14 cellular contexts compared by ENCODE assay signal in genomic region chr11:10925149-10925926, GRCh38.
DNase-seq lines count a peak whose midpoint lies in the region; ATAC-seq and TF ChIP-seq lines count a peak whose summit lies in the region.
"Had no signal": no experiment of that assay in that cellular context is flagged by ENCODE, and none has a peak within 500 bp of the region (broad histone marks: within the 10 kb centered on the region; RNA-seq: fewer than 3 reads in every experiment).

No MANE protein-coding gene starts in this region.

- no peak overlapping the region for H2AFZ ChIP-seq in hepatocyte

- intact Hi-C loops in psoas muscle (cut with DNase I) = no loop called here

- TF ChIP-seq CTCF in epithelial cell of esophagus (IDR thresholded peaks at IDR 0.05; ENCODE audit: insufficient read depth, low read depth, low read length, missing control alignments) (no peak), psoas muscle (IDR thresholded peaks at IDR 0.05) (no peak), hepatocyte (IDR thresholded peaks at IDR 0.05; ENCODE audit: poor library complexity) (no peak)

- peaks cover 12% of the 10 kb centered on the region for H3K4me1 ChIP-seq in psoas muscle
- H3K4me1 ChIP-seq in hepatocyte (ENCODE audit: insufficient read depth) = peaks cover 12% of the 10 kb centered on the region

- no peaks in the 10 kb centered on the region for H3K79me2 ChIP-seq in hepatocyte

- peaks cover 2% of the 10 kb centered on the region for H3K9me2 ChIP-seq in hepatocyte (replicated peaks; ENCODE audit: insufficient read depth)

- ATAC-seq in psoas muscle (peak; percentile 65 to 79 (median 72)), GM21786 (IDR thresholded peaks at IDR 0.05; ENCODE audit: unreplicated experiment) (no peak)
- ATAC-seq: naive thymus-derived CD4-positive, alpha-beta T cell had no signal

- H3K27ac ChIP-seq in psoas muscle (peak overlapping the region; percentile 54), hepatocyte (no peak overlapping the region)

- no peak overlapping the region for H3K4me2 ChIP-seq in hepatocyte

- H3K27me3 ChIP-seq in psoas muscle (ENCODE audit: insufficient read depth in 3 of 3, low read length in 2 of 3) (no peaks in the 10 kb centered on the region), hepatocyte (no peaks in the 10 kb centered on the region)

- H3K9me3 ChIP-seq in psoas muscle (no peaks in the 10 kb centered on the region), hepatocyte (ENCODE audit: low read depth) (no peaks in the 10 kb centered on the region)

- DNase-seq in GM03348 (ENCODE audit: low spot score) = peak; percentile 24
- peak; percentile 41 for DNase-seq in NCI-H510A treated with DMSO at 0.1 percent for 48 hours (lab: John Stamatoyannopoulos, UW)
- DNase-seq in epithelial cell of esophagus (ENCODE audit: low read depth) = peak; percentile 49
- no peak for DNase-seq in psoas muscle
- no peak for DNase-seq in DMS153 treated with DMSO at 0.1 percent for 48 hours (lab: John Stamatoyannopoulos, UW; ENCODE audit: unreplicated experiment)
- DNase-seq in hepatocyte (ENCODE audit: low spot score) = no peak
- no peak for DNase-seq in DMS114 treated with DMSO at 0.1 percent for 48 hours (lab: John Stamatoyannopoulos, UW; ENCODE audit: unreplicated experiment)
- DNase-seq: activated CD4-positive, alpha-beta T cell treated with anti-CD3 and anti-CD28 coated beads for 48 hours; activated naive CD8-positive, alpha-beta T cell treated with anti-CD3 and anti-CD28 coated beads, Interleukin-2, amount 10 ng/mL, durations not matched to agents 7 days and 5 days; activated T-cell treated with anti-CD3 and anti-CD28 coated beads, Interleukin-2, amount 50 U/mL, for 1 hour; naive thymus-derived CD4-positive, alpha-beta T cell; NCI-H1105 treated with DMSO at 0.1 percent for 48 hours; stimulated activated CD4-positive, alpha-beta T cell treated with anti-CD3 and anti-CD28 coated beads, Interleukin-2, amount 100 ng/mL, for 48 hours had no signal

- H3K36me3 ChIP-seq in psoas muscle (ENCODE audit: insufficient read depth in 1 of 2, low read depth in 1 of 2) (no peaks in the 10 kb centered on the region), hepatocyte (replicated peaks; ENCODE audit: insufficient read depth, low read depth) (no peaks in the 10 kb centered on the region)

- no peaks in the 10 kb centered on the region for H4K20me1 ChIP-seq in hepatocyte (ENCODE audit: insufficient read depth, poor library complexity, severe bottlenecking)

- WGBS in psoas muscle, 3 donors = 18 to 42% (median 33%) methylated on average over 6 of the region's 6 CpGs
- WGBS in hepatocyte (ENCODE audit: low lambda C conversion rate, missing lambda C conversion rate) = 77% methylated on average over 6 of the region's 6 CpGs

- H3K4me3 ChIP-seq in epithelial cell of esophagus (ENCODE audit: low read length) (no peak overlapping the region), psoas muscle (no peak overlapping the region), hepatocyte (no peak overlapping the region)

Comparison
In these comparisons a context has a peak if more than half of its experiments do, and no peak if none do; other contexts are left out.
1. DNase-seq: peak in GM03348 (single experiment), NCI-H510A treated with DMSO at 0.1 percent for 48 hours (single experiment) and epithelial cell of esophagus (single experiment); none in psoas muscle (0 of 2), DMS153 treated with DMSO at 0.1 percent for 48 hours (single experiment), hepatocyte (single experiment) and DMS114 treated with DMSO at 0.1 percent for 48 hours (single experiment).